Comparison of ENCODE assay signal across 8 cellular contexts in genomic region chr9:68779558-68780376, GRCh38.
A peak's percentile ranks its signal among the peaks of the same experiment; 100 is the strongest.
DNase-seq lines count a peak whose midpoint lies in the region; ATAC-seq and TF ChIP-seq lines count a peak whose summit lies in the region.

No MANE protein-coding gene starts in this region.

- CTCF ChIA-PET in CD4-positive, alpha-beta T cell (lab: Charles Lee) = interaction anchor here (0.8 kb wide), 1 partner anchor 220 kb away, joined by 3 read pairs; no protein-coding TSS in a partner anchor

- no peaks in the 10 kb centered on the region for H3K9me3 Mint-ChIP-seq in CD4-positive, alpha-beta T cell

- DNase-seq in CD4-positive, alpha-beta T cell = peak; percentile 89 to 96 (median 92)
- peak; percentile 96 for DNase-seq in NCI-H748 (lab: John Stamatoyannopoulos, UW; ENCODE audit: unreplicated experiment)
- peak; percentile 92 to 94 for DNase-seq in activated CD4-positive, alpha-beta T cell treated with anti-CD3 and anti-CD28 coated beads, Interleukin-2, amount 50 U/mL, for 48 hours
- DNase-seq in lower lobe of right lung = peak; percentile 96
- DNase-seq in stimulated activated CD4-positive, alpha-beta T cell treated with anti-CD3 and anti-CD28 coated beads, TNF-alpha, amount 100 ng/mL, for 1 hour (ENCODE audit: low read depth in 3 of 3, low spot score in 1 of 3) = peak; percentile 86 to 94 (median 88)

- H3K4me3 ChIP-seq in ectodermal cell (ENCODE audit: insufficient read depth, low read depth, low read length) (peak overlapping the region; percentile 80), lower lobe of right lung (peak overlapping the region; percentile 84)

- H3K4me1 Mint-ChIP-seq in CD4-positive, alpha-beta T cell (ENCODE audit: low read depth) = no peaks in the 10 kb centered on the region

- intact Hi-C loops in CD4-positive, alpha-beta T cell (cut with DNase I, micrococcal nuclease) = loop anchor here (5.0 to 10.0 kb wide), 5 partner anchors 118 to 1485 kb away; partner anchors contain the start of gene FXN (in 1 of the 2)
- intact Hi-C loops in lower lobe of right lung (cut with DNase I) = no loop called here

- WGBS in ectodermal cell, 2 experiments = 0 to 1% methylated on average over 65 of the region's 65 CpGs

- peak overlapping the region; percentile 90 for H3K27ac ChIP-seq in CD4-positive, alpha-beta T cell (ENCODE audit: low read depth, low read length)
- peak overlapping the region; percentile 66 for H3K27ac ChIP-seq in ectodermal cell (ENCODE audit: insufficient read depth, low read depth, low read length, poor library complexity, severe bottlenecking)
- peak overlapping the region; percentile 94 for H3K27ac ChIP-seq in lower lobe of right lung

- POLR2A ChIA-PET in CD4-positive, alpha-beta T cell (lab: Charles Lee) = interaction anchor here (0.6 to 1.7 kb wide), 13 partner anchors 9 to 342 kb away, joined by 3 to 6 read pairs (median 3); partner anchors contain the start of gene FXN

- no peaks in the 10 kb centered on the region for H3K36me3 ChIP-seq in ectodermal cell (ENCODE audit: control insufficient read depth, insufficient read depth, low read length)
- no peaks in the 10 kb centered on the region for H3K36me3 ChIP-seq in lower lobe of right lung

- H3K27me3 ChIP-seq in CD4-positive, alpha-beta T cell (ENCODE audit: control insufficient read depth, insufficient read depth, low read length) = no peaks in the 10 kb centered on the region
- H3K27me3 ChIP-seq in ectodermal cell (ENCODE audit: control insufficient read depth, insufficient read depth, low read length, poor library complexity, severe bottlenecking) (no peaks in the 10 kb centered on the region), lower lobe of right lung (ENCODE audit: low read depth) (no peaks in the 10 kb centered on the region)

- peak; percentile 64 for TF ChIP-seq CTCF in CD4-positive, alpha-beta T cell (IDR thresholded peaks at IDR 0.05)
- TF ChIP-seq CTCF in lower lobe of right lung (IDR thresholded peaks at IDR 0.05) = peak; percentile 48

- H3K4me3 Mint-ChIP-seq in CD4-positive, alpha-beta T cell = no peak overlapping the region

- peaks cover 5% of the 10 kb centered on the region for H3K27me3 Mint-ChIP-seq in CD4-positive, alpha-beta T cell

- no peaks in the 10 kb centered on the region for H3K36me3 Mint-ChIP-seq in CD4-positive, alpha-beta T cell (ENCODE audit: low read depth)

- H3K27ac Mint-ChIP-seq in CD4-positive, alpha-beta T cell = no peak overlapping the region

- no peaks in the 10 kb centered on the region for H3K9me3 ChIP-seq in CD4-positive, alpha-beta T cell (ENCODE audit: control insufficient read depth, low read length)
- no peaks in the 10 kb centered on the region for H3K9me3 ChIP-seq in ectodermal cell (ENCODE audit: control insufficient read depth, low read length)
- no peaks in the 10 kb centered on the region for H3K9me3 ChIP-seq in lower lobe of right lung

- H3K4me1 ChIP-seq in ectodermal cell (ENCODE audit: control insufficient read depth, insufficient read depth, low read length) (peaks cover 14% of the 10 kb centered on the region), lower lobe of right lung (peaks cover 54% of the 10 kb centered on the region)

- ATAC-seq in CD4-positive, alpha-beta T cell (ENCODE audit: poor library complexity) = peak; percentile 89
- peak; percentile 90 for ATAC-seq in GM19395 (IDR thresholded peaks at IDR 0.05; ENCODE audit: unreplicated experiment)
- ATAC-seq in HG03558 (IDR thresholded peaks at IDR 0.05; ENCODE audit: extremely low read depth, unreplicated experiment) = peak; percentile 38
- ATAC-seq in lower lobe of right lung = peak; percentile 97 to 99

Comparison
In these comparisons a context has a peak if more than half of its experiments do, and no peak if none do; other contexts are left out.
1. Peak in every context shown above with its lines: DNase-seq, ATAC-seq, H3K4me3 ChIP-seq and H3K27ac ChIP-seq.
2. ATAC-seq: peak in every context shown above with its lines; median percentile 98 in lower lobe of right lung; 90 in GM19395; 89 in CD4-positive, alpha-beta T cell; 38 in HG03558.